ENCODE assay signal across 1 cellular context in the genomic region with DNA sequence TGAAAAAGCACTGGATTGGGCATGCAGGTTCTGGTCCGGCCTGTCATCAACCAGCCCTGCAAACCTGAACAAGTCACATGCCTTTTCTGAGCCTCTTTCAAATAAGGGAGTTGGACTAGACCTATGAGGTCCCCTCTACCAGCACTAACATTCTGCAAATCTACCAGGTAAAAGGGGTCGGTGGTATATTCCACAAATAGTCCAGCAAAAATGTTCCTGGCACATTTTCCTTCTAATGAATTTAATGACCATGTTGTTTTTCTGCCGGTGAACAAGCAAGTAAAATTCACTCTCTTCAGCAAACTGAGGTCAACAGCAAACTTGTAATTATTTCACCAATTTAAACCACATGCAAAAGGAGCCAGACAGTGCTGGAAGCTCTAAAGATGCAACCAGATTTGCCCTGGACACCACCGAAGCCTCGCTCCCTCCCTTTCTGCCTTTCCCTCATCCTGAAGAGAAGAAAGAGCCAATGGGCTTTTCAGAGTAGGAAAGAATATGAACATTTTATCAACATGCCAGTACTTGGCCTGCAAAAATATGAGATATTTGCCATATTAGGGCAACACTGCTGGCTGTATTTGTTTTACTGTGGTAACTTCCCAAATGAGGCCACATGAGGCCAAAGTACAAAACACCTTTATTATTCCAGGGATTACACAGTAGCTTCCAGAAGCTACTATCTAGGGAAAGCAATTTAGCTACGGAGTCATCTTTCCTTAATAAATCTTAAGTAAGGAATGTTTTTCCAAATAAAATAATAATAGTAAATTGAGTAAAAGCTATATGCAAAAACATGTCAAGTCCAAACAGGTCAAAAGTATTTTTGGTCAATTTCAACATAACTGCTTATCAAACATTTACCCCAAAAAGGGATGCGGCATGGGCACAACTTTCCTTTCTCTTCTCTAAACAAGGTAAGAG.
A peak's percentile ranks its signal among the peaks of the same experiment; 100 is the strongest.
TF ChIP-seq lines count a peak whose summit lies in the region.

No MANE protein-coding gene starts in this region.

TF ChIP-seq in HepG2, 621 proteins besides CTCF, POLR2A, EP300 and RAD21 (continued from another document and continues in another):
- TF ChIP-seq, protein P1, sequence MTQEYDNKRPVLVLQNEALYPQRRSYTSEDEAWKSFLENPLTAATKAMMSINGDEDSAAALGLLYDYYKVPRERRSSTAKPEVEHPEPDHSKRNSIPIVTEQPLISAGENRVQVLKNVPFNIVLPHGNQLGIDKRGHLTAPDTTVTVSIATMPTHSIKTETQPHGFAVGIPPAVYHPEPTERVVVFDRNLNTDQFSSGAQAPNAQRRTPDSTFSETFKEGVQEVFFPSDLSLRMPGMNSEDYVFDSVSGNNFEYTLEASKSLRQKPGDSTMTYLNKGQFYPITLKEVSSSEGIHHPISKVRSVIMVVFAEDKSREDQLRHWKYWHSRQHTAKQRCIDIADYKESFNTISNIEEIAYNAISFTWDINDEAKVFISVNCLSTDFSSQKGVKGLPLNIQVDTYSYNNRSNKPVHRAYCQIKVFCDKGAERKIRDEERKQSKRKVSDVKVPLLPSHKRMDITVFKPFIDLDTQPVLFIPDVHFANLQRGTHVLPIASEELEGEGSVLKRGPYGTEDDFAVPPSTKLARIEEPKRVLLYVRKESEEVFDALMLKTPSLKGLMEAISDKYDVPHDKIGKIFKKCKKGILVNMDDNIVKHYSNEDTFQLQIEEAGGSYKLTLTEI (CRISPR knock-in tag; conservative IDR thresholded peaks at IDR 0.05): no peak
- TF ChIP-seq, protein P2, sequence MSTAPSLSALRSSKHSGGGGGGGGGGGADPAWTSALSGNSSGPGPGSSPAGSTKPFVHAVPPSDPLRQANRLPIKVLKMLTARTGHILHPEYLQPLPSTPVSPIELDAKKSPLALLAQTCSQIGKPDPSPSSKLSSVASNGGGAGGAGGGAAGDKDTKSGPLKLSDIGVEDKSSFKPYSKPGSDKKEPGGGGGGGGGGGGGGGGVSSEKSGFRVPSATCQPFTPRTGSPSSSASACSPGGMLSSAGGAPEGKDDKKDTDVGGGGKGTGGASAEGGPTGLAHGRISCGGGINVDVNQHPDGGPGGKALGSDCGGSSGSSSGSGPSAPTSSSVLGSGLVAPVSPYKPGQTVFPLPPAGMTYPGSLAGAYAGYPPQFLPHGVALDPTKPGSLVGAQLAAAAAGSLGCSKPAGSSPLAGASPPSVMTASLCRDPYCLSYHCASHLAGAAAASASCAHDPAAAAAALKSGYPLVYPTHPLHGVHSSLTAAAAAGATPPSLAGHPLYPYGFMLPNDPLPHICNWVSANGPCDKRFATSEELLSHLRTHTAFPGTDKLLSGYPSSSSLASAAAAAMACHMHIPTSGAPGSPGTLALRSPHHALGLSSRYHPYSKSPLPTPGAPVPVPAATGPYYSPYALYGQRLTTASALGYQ (CRISPR knock-in tag; IDR thresholded peaks at IDR 0.05): 0 out of 2 replicates have a peak, but pooled peaks have one; percentile 44
- TF ChIP-seq, protein P3, sequence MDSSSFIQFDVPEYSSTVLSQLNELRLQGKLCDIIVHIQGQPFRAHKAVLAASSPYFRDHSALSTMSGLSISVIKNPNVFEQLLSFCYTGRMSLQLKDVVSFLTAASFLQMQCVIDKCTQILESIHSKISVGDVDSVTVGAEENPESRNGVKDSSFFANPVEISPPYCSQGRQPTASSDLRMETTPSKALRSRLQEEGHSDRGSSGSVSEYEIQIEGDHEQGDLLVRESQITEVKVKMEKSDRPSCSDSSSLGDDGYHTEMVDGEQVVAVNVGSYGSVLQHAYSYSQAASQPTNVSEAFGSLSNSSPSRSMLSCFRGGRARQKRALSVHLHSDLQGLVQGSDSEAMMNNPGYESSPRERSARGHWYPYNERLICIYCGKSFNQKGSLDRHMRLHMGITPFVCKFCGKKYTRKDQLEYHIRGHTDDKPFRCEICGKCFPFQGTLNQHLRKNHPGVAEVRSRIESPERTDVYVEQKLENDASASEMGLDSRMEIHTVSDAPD (CRISPR knock-in tag; IDR thresholded peaks at IDR 0.05): peak; percentile 94
- TF ChIP-seq KDM3A (CRISPR knock-in tag; IDR thresholded peaks at IDR 0.05; ENCODE audit: low read depth): no peak; the same call in 1 of the 2 replicates
- TF ChIP-seq, protein P4, sequence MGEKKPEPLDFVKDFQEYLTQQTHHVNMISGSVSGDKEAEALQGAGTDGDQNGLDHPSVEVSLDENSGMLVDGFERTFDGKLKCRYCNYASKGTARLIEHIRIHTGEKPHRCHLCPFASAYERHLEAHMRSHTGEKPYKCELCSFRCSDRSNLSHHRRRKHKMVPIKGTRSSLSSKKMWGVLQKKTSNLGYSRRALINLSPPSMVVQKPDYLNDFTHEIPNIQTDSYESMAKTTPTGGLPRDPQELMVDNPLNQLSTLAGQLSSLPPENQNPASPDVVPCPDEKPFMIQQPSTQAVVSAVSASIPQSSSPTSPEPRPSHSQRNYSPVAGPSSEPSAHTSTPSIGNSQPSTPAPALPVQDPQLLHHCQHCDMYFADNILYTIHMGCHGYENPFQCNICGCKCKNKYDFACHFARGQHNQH (CRISPR knock-in tag; IDR thresholded peaks at IDR 0.05): peak; percentile 86; the same call in 1 of the 2 replicates
- TF ChIP-seq GABPA (IDR thresholded peaks at IDR 0.05; ENCODE audit: low read depth, low read length): no peak
- peak; percentile 35 for TF ChIP-seq GABPA (CRISPR knock-in tag; IDR thresholded peaks at IDR 0.05; ENCODE audit: low read depth)
- TF ChIP-seq, protein P5, sequence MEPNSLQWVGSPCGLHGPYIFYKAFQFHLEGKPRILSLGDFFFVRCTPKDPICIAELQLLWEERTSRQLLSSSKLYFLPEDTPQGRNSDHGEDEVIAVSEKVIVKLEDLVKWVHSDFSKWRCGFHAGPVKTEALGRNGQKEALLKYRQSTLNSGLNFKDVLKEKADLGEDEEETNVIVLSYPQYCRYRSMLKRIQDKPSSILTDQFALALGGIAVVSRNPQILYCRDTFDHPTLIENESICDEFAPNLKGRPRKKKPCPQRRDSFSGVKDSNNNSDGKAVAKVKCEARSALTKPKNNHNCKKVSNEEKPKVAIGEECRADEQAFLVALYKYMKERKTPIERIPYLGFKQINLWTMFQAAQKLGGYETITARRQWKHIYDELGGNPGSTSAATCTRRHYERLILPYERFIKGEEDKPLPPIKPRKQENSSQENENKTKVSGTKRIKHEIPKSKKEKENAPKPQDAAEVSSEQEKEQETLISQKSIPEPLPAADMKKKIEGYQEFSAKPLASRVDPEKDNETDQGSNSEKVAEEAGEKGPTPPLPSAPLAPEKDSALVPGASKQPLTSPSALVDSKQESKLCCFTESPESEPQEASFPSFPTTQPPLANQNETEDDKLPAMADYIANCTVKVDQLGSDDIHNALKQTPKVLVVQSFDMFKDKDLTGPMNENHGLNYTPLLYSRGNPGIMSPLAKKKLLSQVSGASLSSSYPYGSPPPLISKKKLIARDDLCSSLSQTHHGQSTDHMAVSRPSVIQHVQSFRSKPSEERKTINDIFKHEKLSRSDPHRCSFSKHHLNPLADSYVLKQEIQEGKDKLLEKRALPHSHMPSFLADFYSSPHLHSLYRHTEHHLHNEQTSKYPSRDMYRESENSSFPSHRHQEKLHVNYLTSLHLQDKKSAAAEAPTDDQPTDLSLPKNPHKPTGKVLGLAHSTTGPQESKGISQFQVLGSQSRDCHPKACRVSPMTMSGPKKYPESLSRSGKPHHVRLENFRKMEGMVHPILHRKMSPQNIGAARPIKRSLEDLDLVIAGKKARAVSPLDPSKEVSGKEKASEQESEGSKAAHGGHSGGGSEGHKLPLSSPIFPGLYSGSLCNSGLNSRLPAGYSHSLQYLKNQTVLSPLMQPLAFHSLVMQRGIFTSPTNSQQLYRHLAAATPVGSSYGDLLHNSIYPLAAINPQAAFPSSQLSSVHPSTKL (CRISPR knock-in tag; IDR thresholded peaks at IDR 0.05): peak; percentile 96
- TF ChIP-seq, protein P6, sequence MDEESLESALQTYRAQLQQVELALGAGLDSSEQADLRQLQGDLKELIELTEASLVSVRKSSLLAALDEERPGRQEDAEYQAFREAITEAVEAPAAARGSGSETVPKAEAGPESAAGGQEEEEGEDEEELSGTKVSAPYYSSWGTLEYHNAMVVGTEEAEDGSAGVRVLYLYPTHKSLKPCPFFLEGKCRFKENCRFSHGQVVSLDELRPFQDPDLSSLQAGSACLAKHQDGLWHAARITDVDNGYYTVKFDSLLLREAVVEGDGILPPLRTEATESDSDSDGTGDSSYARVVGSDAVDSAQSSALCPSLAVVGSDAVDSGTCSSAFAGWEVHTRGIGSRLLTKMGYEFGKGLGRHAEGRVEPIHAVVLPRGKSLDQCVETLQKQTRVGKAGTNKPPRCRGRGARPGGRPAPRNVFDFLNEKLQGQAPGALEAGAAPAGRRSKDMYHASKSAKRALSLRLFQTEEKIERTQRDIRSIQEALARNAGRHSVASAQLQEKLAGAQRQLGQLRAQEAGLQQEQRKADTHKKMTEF (CRISPR knock-in tag; IDR thresholded peaks at IDR 0.05): peak; percentile 92
- peak; percentile 26; the same call in 1 of the 2 replicates for TF ChIP-seq ZNF607 (CRISPR knock-in tag; IDR thresholded peaks at IDR 0.05; ENCODE audit: borderline replicate concordance)
- no peak for TF ChIP-seq SNAI1 (CRISPR knock-in tag; IDR thresholded peaks at IDR 0.05; ENCODE audit: borderline replicate concordance)
- TF ChIP-seq SMYD3 (CRISPR knock-in tag; IDR thresholded peaks at IDR 0.05): 0 out of 2 replicates have a peak, but pooled peaks have one; percentile 17
- 0 out of 2 replicates have a peak, but pooled peaks have one; percentile 69 for TF ChIP-seq ZNF34 (CRISPR knock-in tag; IDR thresholded peaks at IDR 0.05; ENCODE audit: borderline replicate concordance)
- no peak; the same call in 1 of the 2 replicates for TF ChIP-seq ZNF605 (CRISPR knock-in tag; IDR thresholded peaks at IDR 0.05)
- no peak for TF ChIP-seq ZNF850 (CRISPR knock-in tag; conservative IDR thresholded peaks at IDR 0.05)
- TF ChIP-seq KLF16 (CRISPR knock-in tag; IDR thresholded peaks at IDR 0.05): peak in 1 of 2 experiments; percentile 75; a peak in 1 of 4 replicates
- peak; percentile 87; the same call in 1 of the 2 replicates for TF ChIP-seq RFXANK (CRISPR knock-in tag; IDR thresholded peaks at IDR 0.05)
- TF ChIP-seq, protein P7, sequence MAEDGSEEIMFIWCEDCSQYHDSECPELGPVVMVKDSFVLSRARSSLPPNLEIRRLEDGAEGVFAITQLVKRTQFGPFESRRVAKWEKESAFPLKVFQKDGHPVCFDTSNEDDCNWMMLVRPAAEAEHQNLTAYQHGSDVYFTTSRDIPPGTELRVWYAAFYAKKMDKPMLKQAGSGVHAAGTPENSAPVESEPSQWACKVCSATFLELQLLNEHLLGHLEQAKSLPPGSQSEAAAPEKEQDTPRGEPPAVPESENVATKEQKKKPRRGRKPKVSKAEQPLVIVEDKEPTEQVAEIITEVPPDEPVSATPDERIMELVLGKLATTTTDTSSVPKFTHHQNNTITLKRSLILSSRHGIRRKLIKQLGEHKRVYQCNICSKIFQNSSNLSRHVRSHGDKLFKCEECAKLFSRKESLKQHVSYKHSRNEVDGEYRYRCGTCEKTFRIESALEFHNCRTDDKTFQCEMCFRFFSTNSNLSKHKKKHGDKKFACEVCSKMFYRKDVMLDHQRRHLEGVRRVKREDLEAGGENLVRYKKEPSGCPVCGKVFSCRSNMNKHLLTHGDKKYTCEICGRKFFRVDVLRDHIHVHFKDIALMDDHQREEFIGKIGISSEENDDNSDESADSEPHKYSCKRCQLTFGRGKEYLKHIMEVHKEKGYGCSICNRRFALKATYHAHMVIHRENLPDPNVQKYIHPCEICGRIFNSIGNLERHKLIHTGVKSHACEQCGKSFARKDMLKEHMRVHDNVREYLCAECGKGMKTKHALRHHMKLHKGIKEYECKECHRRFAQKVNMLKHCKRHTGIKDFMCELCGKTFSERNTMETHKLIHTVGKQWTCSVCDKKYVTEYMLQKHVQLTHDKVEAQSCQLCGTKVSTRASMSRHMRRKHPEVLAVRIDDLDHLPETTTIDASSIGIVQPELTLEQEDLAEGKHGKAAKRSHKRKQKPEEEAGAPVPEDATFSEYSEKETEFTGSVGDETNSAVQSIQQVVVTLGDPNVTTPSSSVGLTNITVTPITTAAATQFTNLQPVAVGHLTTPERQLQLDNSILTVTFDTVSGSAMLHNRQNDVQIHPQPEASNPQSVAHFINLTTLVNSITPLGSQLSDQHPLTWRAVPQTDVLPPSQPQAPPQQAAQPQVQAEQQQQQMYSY (CRISPR knock-in tag; IDR thresholded peaks at IDR 0.05): no peak
- 0 out of 2 replicates have a peak, but pooled peaks have one; percentile 69 for TF ChIP-seq ZNF761 (CRISPR knock-in tag; conservative IDR thresholded peaks at IDR 0.05)
- TF ChIP-seq, protein P8, sequence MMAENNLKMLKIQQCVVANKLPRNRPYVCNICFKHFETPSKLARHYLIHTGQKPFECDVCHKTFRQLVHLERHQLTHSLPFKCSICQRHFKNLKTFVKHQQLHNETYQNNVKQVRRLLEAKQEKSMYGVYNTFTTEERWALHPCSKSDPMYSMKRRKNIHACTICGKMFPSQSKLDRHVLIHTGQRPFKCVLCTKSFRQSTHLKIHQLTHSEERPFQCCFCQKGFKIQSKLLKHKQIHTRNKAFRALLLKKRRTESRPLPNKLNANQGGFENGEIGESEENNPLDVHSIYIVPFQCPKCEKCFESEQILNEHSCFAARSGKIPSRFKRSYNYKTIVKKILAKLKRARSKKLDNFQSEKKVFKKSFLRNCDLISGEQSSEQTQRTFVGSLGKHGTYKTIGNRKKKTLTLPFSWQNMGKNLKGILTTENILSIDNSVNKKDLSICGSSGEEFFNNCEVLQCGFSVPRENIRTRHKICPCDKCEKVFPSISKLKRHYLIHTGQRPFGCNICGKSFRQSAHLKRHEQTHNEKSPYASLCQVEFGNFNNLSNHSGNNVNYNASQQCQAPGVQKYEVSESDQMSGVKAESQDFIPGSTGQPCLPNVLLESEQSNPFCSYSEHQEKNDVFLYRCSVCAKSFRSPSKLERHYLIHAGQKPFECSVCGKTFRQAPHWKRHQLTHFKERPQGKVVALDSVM (CRISPR knock-in tag; IDR thresholded peaks at IDR 0.05): 0 out of 2 replicates have a peak, but pooled peaks have one; percentile 30
- TF ChIP-seq HMG20B (CRISPR knock-in tag; conservative IDR thresholded peaks at IDR 0.05): peak; percentile 85; the same call in 1 of the 2 replicates
- peak; percentile 61; the same call in 1 of the 2 replicates for TF ChIP-seq ZNF790 (CRISPR knock-in tag; IDR thresholded peaks at IDR 0.05; ENCODE audit: borderline replicate concordance)
- TF ChIP-seq ATF1 (CRISPR knock-in tag; IDR thresholded peaks at IDR 0.05): no peak
- peak; percentile 46; the same call in 1 of the 2 replicates for TF ChIP-seq HOXA3 (CRISPR knock-in tag; IDR thresholded peaks at IDR 0.05)
- 0 out of 2 replicates have a peak, but pooled peaks have one; percentile 65 for TF ChIP-seq ZSCAN29 (CRISPR knock-in tag; conservative IDR thresholded peaks at IDR 0.05)
- TF ChIP-seq, protein P9, sequence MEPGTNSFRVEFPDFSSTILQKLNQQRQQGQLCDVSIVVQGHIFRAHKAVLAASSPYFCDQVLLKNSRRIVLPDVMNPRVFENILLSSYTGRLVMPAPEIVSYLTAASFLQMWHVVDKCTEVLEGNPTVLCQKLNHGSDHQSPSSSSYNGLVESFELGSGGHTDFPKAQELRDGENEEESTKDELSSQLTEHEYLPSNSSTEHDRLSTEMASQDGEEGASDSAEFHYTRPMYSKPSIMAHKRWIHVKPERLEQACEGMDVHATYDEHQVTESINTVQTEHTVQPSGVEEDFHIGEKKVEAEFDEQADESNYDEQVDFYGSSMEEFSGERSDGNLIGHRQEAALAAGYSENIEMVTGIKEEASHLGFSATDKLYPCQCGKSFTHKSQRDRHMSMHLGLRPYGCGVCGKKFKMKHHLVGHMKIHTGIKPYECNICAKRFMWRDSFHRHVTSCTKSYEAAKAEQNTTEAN (CRISPR knock-in tag; conservative IDR thresholded peaks at IDR 0.05): peak; percentile 46; the same call in 1 of the 2 replicates
- TF ChIP-seq, protein P10, sequence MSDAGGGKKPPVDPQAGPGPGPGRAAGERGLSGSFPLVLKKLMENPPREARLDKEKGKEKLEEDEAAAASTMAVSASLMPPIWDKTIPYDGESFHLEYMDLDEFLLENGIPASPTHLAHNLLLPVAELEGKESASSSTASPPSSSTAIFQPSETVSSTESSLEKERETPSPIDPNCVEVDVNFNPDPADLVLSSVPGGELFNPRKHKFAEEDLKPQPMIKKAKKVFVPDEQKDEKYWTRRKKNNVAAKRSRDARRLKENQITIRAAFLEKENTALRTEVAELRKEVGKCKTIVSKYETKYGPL (CRISPR knock-in tag; IDR thresholded peaks at IDR 0.05): peak; percentile 41; the same call in 1 of the 2 replicates
- TF ChIP-seq HIVEP1 (CRISPR knock-in tag; IDR thresholded peaks at IDR 0.05): 0 out of 2 replicates have a peak, but pooled peaks have one; percentile 23
- no peak for TF ChIP-seq ZNF547 (CRISPR knock-in tag; IDR thresholded peaks at IDR 0.05)
